In genomic region chr3:149771652-149772271, GRCh38 we compare ENCODE assay signal across 8 cellular contexts. TPM values are rescaled to one million over a fixed set of nuclear protein-coding genes. Genes with fewer than 3 reads are reported as not detected.
DNase-seq lines count a peak whose midpoint lies in the region; ATAC-seq, FAIRE-seq and TF ChIP-seq lines count a peak whose summit lies in the region.

No MANE protein-coding gene starts in this region.

- no peaks in the 10 kb centered on the region for H3K4me1 ChIP-seq in A549

- CTCF ChIA-PET in A549 (lab: Yijun Ruan, JAX) = interaction anchor here (0.6 to 19.5 kb wide), 51 partner anchors 8 to 646 kb away, joined by 3 to 231 read pairs (median 4); partner anchors contain the start of genes ANKUB1 and COMMD2

- FAIRE-seq in A549 (lab: Jason Lieb, UNC) = no peak

- POLR2A ChIA-PET in A549 (lab: Yijun Ruan, JAX) = interaction anchor here (0.6 kb wide), 1 partner anchor 168 kb away, joined by 5 read pairs; no protein-coding TSS in a partner anchor

- H3K4me3 ChIP-seq in A549 = no peak overlapping the region
- H3K4me3 ChIP-seq in GM06990 (replicated peaks; ENCODE audit: low read depth, low read length) = no peak overlapping the region
- H3K4me3 ChIP-seq in kidney epithelial cell (ENCODE audit: low read depth, low read length) = no peak overlapping the region

- ATAC-seq in A549 (peak; percentile 85 to 96), HG03196 (IDR thresholded peaks at IDR 0.05; ENCODE audit: unreplicated experiment) (no peak)

- 52% methylated on average over 8 of the region's 8 CpGs for WGBS in A549 (ENCODE audit: missing lambda C conversion rate)

- peak; percentile 63 to 82 for TF ChIP-seq RAD21 in A549 (conservative IDR thresholded peaks at IDR 0.05 in 1 of 2, IDR thresholded peaks at IDR 0.05 in 1 of 2)

- peak; percentile 43 to 67 for DNase-seq in A549 (ENCODE audit: low read depth in 1 of 2, low spot score in 1 of 2)
- DNase-seq in GM06990 (ENCODE audit: extremely low read depth, insufficient read length) = no peak
- peak; percentile 22 for DNase-seq in HuH-7.5 (ENCODE audit: low spot score)
- DNase-seq in SHP77 (lab: John Stamatoyannopoulos, UW) = peak; percentile 43 to 56
- DNase-seq in astrocyte of the hippocampus (ENCODE audit: low read depth, low spot score) = peak; percentile 56
- DNase-seq in kidney epithelial cell (ENCODE audit: low read depth) = no peak
- peak; percentile 9 for DNase-seq in stimulated activated CD8-positive, alpha-beta memory T cell treated with anti-CD3 and anti-CD28 coated beads, Interleukin-12 subunit alpha, Interleukin-12 subunit beta, amount 100 ng/mL, for 1 hour (ENCODE audit: low read depth)

- H3K36me3 ChIP-seq in GM06990 (ENCODE audit: control insufficient read depth, insufficient read depth, low read length) (no peaks in the 10 kb centered on the region), kidney epithelial cell (ENCODE audit: control insufficient read depth, insufficient read depth, low read length) (no peaks in the 10 kb centered on the region)

- TF ChIP-seq CTCF in A549 (IDR thresholded peaks at IDR 0.05) (peak; percentile 73), GM06990 (IDR thresholded peaks at IDR 0.05; ENCODE audit: insufficient read depth, low read length, poor library complexity, severe bottlenecking) (peak; percentile 81), kidney epithelial cell (IDR thresholded peaks at IDR 0.05; ENCODE audit: insufficient read depth, low read length, poor library complexity, severe bottlenecking) (peak; percentile 78)

- H3K4me2 ChIP-seq in A549 = no peak overlapping the region

- H3K27me3 ChIP-seq in GM06990 (replicated peaks; ENCODE audit: control insufficient read depth, insufficient read depth, low read length) = no peaks in the 10 kb centered on the region
- H3K27me3 ChIP-seq in kidney epithelial cell (ENCODE audit: control insufficient read depth, insufficient read depth, low read length) = no peaks in the 10 kb centered on the region

- no peaks in the 10 kb centered on the region for H3K9me3 ChIP-seq in A549

- no peak overlapping the region for H3K27ac ChIP-seq in A549

- TF ChIP-seq EP300 in A549 (IDR thresholded peaks at IDR 0.05) = no peak

- no peak for TF ChIP-seq POLR2A in A549 (IDR thresholded peaks at IDR 0.05; ENCODE audit: low read length)

TF ChIP-seq in A549, 52 proteins besides CTCF, POLR2A, EP300 and RAD21:
- TF ChIP-seq RNF2 (IDR thresholded peaks at IDR 0.05; ENCODE audit: borderline replicate concordance, low read depth) (no peak), SMC3 (IDR thresholded peaks at IDR 0.05) (peak; percentile 64)

RNA-seq across cellular contexts. Expression of gene COMMD2, which starts 19.5 kb away (rescaled TPM):
- polyA plus RNA-seq in A549 (2011; rRNA removed) (71.5 and 76.1 TPM in 2 replicates), A549 (2017; fragmentation: RNase III; extraction: RNeasy Plus Mini Kit Qiagen cat#74134 plus additional on column Dnase treatment) (20.5 to 23.0 TPM (median 22.9 TPM) in 3 replicates)
- polyA plus RNA-seq in A549 (2012; cell fraction: cytosol; rRNA removed) = 35.1 and 35.6 TPM in 2 replicates
- polyA plus RNA-seq in A549 (2012; cell fraction: nucleus; rRNA removed) = 7.8 TPM in 2 replicates
- polyA minus RNA-seq in A549 (2011; rRNA and poly(A)+ RNA removed) = 12.8 and 12.9 TPM in 2 replicates
- total RNA-seq in kidney epithelial cell = 31.9 and 44.4 TPM in 2 replicates

RNA-seq across cellular contexts. Expression of gene ANKUB1, which starts 20.6 kb away (rescaled TPM):
- 0.08 TPM in 1 of 2 replicates, not detected in the other for polyA plus RNA-seq in A549 (2011; rRNA removed)
- polyA plus RNA-seq in A549 (2012; cell fraction: cytosol; rRNA removed) = not detected in 2 replicates
- polyA plus RNA-seq in A549 (2012; cell fraction: nucleus; rRNA removed) = 0.05 TPM in 1 of 2 replicates, not detected in the other
- polyA plus RNA-seq in A549 (2017; fragmentation: RNase III; extraction: RNeasy Plus Mini Kit Qiagen cat#74134 plus additional on column Dnase treatment) = not detected in 3 replicates
- not detected in 2 replicates for polyA minus RNA-seq in A549 (2011; rRNA and poly(A)+ RNA removed)
- total RNA-seq in kidney epithelial cell = not detected in 2 replicates

RNA-seq across cellular contexts. Expression of gene RNF13, which starts 41.3 kb away (rescaled TPM):
- polyA plus RNA-seq in A549 (2011; rRNA removed) (100 and 102 TPM in 2 replicates), A549 (2017; fragmentation: RNase III; extraction: RNeasy Plus Mini Kit Qiagen cat#74134 plus additional on column Dnase treatment) (39.0 to 46.2 TPM (median 44.5 TPM) in 3 replicates)
- 17.0 and 18.0 TPM in 2 replicates for polyA plus RNA-seq in A549 (2012; cell fraction: cytosol; rRNA removed)
- polyA plus RNA-seq in A549 (2012; cell fraction: nucleus; rRNA removed) = 10.5 and 11.5 TPM in 2 replicates
- 96.6 and 97.9 TPM in 2 replicates for polyA minus RNA-seq in A549 (2011; rRNA and poly(A)+ RNA removed)
- total RNA-seq in kidney epithelial cell = 34.6 and 43.4 TPM in 2 replicates

Comparison
In these comparisons a context has a peak if more than half of its experiments do, and no peak if none do; other contexts are left out.
1. DNase-seq: peak in A549 (2 of 2), HuH-7.5 (single experiment), SHP77 (2 of 2), astrocyte of the hippocampus (single experiment) and stimulated activated CD8-positive, alpha-beta memory T cell treated with anti-CD3 and anti-CD28 coated beads, Interleukin-12 subunit alpha, Interleukin-12 subunit beta, amount 100 ng/mL, for 1 hour (single experiment); none in GM06990 (single experiment) and kidney epithelial cell (single experiment).
2. Peak in every context shown above with its lines, with median percentiles within 50 percentile points of each other: CTCF ChIP-seq.